In the genomic region with DNA sequence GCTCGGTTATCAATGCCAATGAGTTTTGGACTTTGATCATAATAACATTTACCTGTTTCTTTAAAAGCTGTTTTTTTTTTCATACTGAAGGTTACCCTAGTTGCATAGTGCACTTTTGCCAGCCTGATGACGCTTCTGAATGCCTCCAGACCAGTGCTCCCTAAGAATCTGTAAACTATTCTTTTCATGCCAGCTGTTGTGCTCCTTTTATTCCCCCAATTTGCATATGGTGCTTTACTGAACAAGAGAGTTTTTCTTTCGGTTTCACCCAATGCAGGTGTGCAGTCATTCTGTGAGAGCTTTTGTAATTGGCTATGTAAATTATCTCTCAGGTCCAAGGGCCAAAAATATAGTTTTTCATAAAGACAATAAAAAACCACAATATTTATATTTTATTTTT, we compare ENCODE assay signal across 9 cellular contexts. TPM values are rescaled to one million over a fixed set of nuclear protein-coding genes. Genes with fewer than 3 reads are reported as not detected.
DNase-seq lines count a peak whose midpoint lies in the region; ATAC-seq and TF ChIP-seq lines count a peak whose summit lies in the region.
"Had no signal": no experiment of that assay in that cellular context is flagged by ENCODE, and none has a peak within 500 bp of the region (broad histone marks: within the 10 kb centered on the region; RNA-seq: fewer than 3 reads in every experiment).

No MANE protein-coding gene starts in this region.

- peaks cover 8% of the 10 kb centered on the region; the same call in 1 of the 2 replicates for H3K9me2 ChIP-seq in GM23338 (ENCODE audit: insufficient read depth)

- no TSS peak for BruUV-seq in Caco-2 (replicated peaks; lab: Mats Ljungman, UMichigan)

- POLR2A ChIA-PET in Caco-2 (lab: Charles Lee) = no interaction called here

- DNase-seq in DMS 273 (lab: John Stamatoyannopoulos, UW; ENCODE audit: unreplicated experiment) (peak; percentile 51), DMS 273 treated with DMSO at 0.1 percent for 48 hours (lab: John Stamatoyannopoulos, UW) (no peak), GM23338 (ENCODE audit: low spot score) (peak; percentile 59), NCI-H2029 treated with DMSO at 0.1 percent for 48 hours (lab: John Stamatoyannopoulos, UW) (peak; percentile 64), erythroblast (lab: John Stamatoyannopoulos, UW) (no peak), Caco-2 (no peak), A172 (ENCODE audit: low spot score) (no peak)

- H3K36me3 Mint-ChIP-seq in GM23338 (ENCODE audit: low read depth) = no peaks in the 10 kb centered on the region
- no peaks in the 10 kb centered on the region for H3K36me3 Mint-ChIP-seq in Caco-2 (ENCODE audit: insufficient read depth, unreplicated experiment)

- H4K20me1 ChIP-seq in GM23338 (replicated peaks; ENCODE audit: insufficient read depth) = no peaks in the 10 kb centered on the region

- H3K27me3 Mint-ChIP-seq in GM23338 (ENCODE audit: insufficient read depth, low read depth, poor library complexity) (no peaks in the 10 kb centered on the region), Caco-2 (ENCODE audit: insufficient read depth, unreplicated experiment) (no peaks in the 10 kb centered on the region)

- H3K27ac ChIP-seq in GM23338 (ENCODE audit: low read depth) (no peak overlapping the region), mucosa of rectum (ENCODE audit: low read depth in 2 of 2, low read length in 2 of 2) (peak overlapping the region; percentile 63 to 74)
- H3K27ac ChIP-seq: 22Rv1 had no signal

- H2AFZ ChIP-seq in GM23338 = no peak overlapping the region

- H3K4me1 Mint-ChIP-seq in GM23338 = peaks cover 55% of the 10 kb centered on the region
- peaks cover 25% of the 10 kb centered on the region for H3K4me1 Mint-ChIP-seq in Caco-2 (ENCODE audit: low read depth, unreplicated experiment)

- H3K4me2 ChIP-seq in GM23338 = no peak overlapping the region

- H3K27ac Mint-ChIP-seq in GM23338 (no peak overlapping the region), Caco-2 (ENCODE audit: unreplicated experiment) (no peak overlapping the region)

- H3K27me3 ChIP-seq in GM23338 (ENCODE audit: insufficient read depth) (no peaks in the 10 kb centered on the region), mucosa of rectum (ENCODE audit: control insufficient read depth in 2 of 2, insufficient read depth in 2 of 2, low read length in 2 of 2) (no peaks in the 10 kb centered on the region), Caco-2 (replicated peaks; ENCODE audit: control insufficient read depth, insufficient read depth, low read length) (no peaks in the 10 kb centered on the region)

- H3K9me3 ChIP-seq in mucosa of rectum (ENCODE audit: control insufficient read depth in 2 of 2, low read length in 2 of 2) = no peaks in the 10 kb centered on the region
- no peaks in the 10 kb centered on the region for H3K9me3 ChIP-seq in Caco-2

- no peaks in the 10 kb centered on the region for H3K79me2 ChIP-seq in GM23338 (replicated peaks; ENCODE audit: insufficient read depth)

- TF ChIP-seq CTCF in GM23338 (conservative IDR thresholded peaks at IDR 0.05; ENCODE audit: low read depth in 2 of 2) (no peak), Caco-2 (IDR thresholded peaks at IDR 0.05; ENCODE audit: insufficient read depth in 1 of 2, low read depth in 1 of 2, low read length in 1 of 2, severe bottlenecking in 1 of 2, unreplicated experiment in 1 of 2) (no peak)

- no peaks in the 10 kb centered on the region for H3F3A ChIP-seq in GM23338 (replicated peaks; ENCODE audit: low read depth)

- no peak overlapping the region for H3K9ac ChIP-seq in mucosa of rectum (ENCODE audit: low read depth in 1 of 2, low read length in 2 of 2)

- CTCF ChIA-PET in Caco-2 (lab: Charles Lee) = no interaction called here

- H3K36me3 ChIP-seq in GM23338 (ENCODE audit: insufficient read depth) (no peaks in the 10 kb centered on the region), mucosa of rectum (ENCODE audit: control insufficient read depth in 2 of 2, insufficient read depth in 2 of 2, low read length in 2 of 2) (no peaks in the 10 kb centered on the region), Caco-2 (ENCODE audit: control insufficient read depth, insufficient read depth, low read length) (no peaks in the 10 kb centered on the region)

- H3K4me3 ChIP-seq in GM23338 (no peak overlapping the region), mucosa of rectum (ENCODE audit: low read length in 2 of 2) (peak overlapping the region; percentile 53 to 70), Caco-2 (ENCODE audit: low read depth, low read length) (no peak overlapping the region)

- intact Hi-C loops in Caco-2 (cut with micrococcal nuclease; ENCODE audit: unreplicated experiment) = no loop called here

- H3K4me3 Mint-ChIP-seq in GM23338 (no peak overlapping the region), Caco-2 (ENCODE audit: unreplicated experiment) (no peak overlapping the region)

- ATAC-seq in GM23338 = peak; percentile 59

- TF ChIP-seq POLR2A in erythroblast (IDR thresholded peaks at IDR 0.05; ENCODE audit: low read length) = no peak

- H3K9me3 Mint-ChIP-seq in GM23338 (no peaks in the 10 kb centered on the region), Caco-2 (ENCODE audit: unreplicated experiment) (no peaks in the 10 kb centered on the region)

- H3K4me1 ChIP-seq in GM23338 (ENCODE audit: insufficient read depth) = peaks cover 58% of the 10 kb centered on the region
- peaks cover 8 to 18% of the 10 kb centered on the region in 2 donors for H3K4me1 ChIP-seq in mucosa of rectum (ENCODE audit: control insufficient read depth in 2 of 2, insufficient read depth in 2 of 2, low read length in 2 of 2)
- H3K4me1 ChIP-seq in Caco-2 = peaks cover 28% of the 10 kb centered on the region

TF ChIP-seq in GM23338, 12 proteins besides CTCF, POLR2A, EP300 and RAD21:
- TF ChIP-seq CREB1 (CRISPR knock-in tag; IDR thresholded peaks at IDR 0.05; ENCODE audit: low read depth) (no peak), ZNF114 (CRISPR knock-in tag; IDR thresholded peaks at IDR 0.05) (no peak), EZH2phosphoT487 (IDR thresholded peaks at IDR 0.05; ENCODE audit: unreplicated experiment) (no peak), JUNB (IDR thresholded peaks at IDR 0.05; ENCODE audit: unreplicated experiment) (no peak), NANOG (IDR thresholded peaks at IDR 0.05; ENCODE audit: borderline replicate concordance) (no peak), EZH2 (IDR thresholded peaks at IDR 0.05; ENCODE audit: low read depth, unreplicated experiment) (no peak), ZNF331 (CRISPR knock-in tag; IDR thresholded peaks at IDR 0.05; ENCODE audit: low read depth) (no peak)

RNA-seq across cellular contexts. Expression of gene GLCCI1, which starts 48.1 kb away (rescaled TPM):
- 15.5 and 15.7 TPM in 2 replicates for total RNA-seq in GM23338 (2014; rRNA removed; shearing (Covaris generic))
- polyA plus RNA-seq in GM23338 (2016; fragmentation: Nextera tagmentation; extraction: Ambion mirVana) = 14.0 and 15.0 TPM in 2 replicates
- total RNA-seq in Caco-2 (2022) = 18.8 and 19.3 TPM in 2 replicates
- total RNA-seq in A172 (2014; rRNA removed; shearing (Covaris generic)) = 3.0 and 7.2 TPM in 2 replicates

Comparison
In these comparisons a context has a peak if more than half of its experiments do, and no peak if none do; other contexts are left out.
1. DNase-seq: peak in DMS 273 (single experiment), GM23338 (single experiment) and NCI-H2029 treated with DMSO at 0.1 percent for 48 hours (single experiment); none in DMS 273 treated with DMSO at 0.1 percent for 48 hours (single experiment), erythroblast (0 of 2), Caco-2 (0 of 2) and A172 (single experiment).
2. H3K4me3 ChIP-seq: peak in mucosa of rectum (2 of 2); none in GM23338 (single experiment) and Caco-2 (single experiment).